In the genomic region with DNA sequence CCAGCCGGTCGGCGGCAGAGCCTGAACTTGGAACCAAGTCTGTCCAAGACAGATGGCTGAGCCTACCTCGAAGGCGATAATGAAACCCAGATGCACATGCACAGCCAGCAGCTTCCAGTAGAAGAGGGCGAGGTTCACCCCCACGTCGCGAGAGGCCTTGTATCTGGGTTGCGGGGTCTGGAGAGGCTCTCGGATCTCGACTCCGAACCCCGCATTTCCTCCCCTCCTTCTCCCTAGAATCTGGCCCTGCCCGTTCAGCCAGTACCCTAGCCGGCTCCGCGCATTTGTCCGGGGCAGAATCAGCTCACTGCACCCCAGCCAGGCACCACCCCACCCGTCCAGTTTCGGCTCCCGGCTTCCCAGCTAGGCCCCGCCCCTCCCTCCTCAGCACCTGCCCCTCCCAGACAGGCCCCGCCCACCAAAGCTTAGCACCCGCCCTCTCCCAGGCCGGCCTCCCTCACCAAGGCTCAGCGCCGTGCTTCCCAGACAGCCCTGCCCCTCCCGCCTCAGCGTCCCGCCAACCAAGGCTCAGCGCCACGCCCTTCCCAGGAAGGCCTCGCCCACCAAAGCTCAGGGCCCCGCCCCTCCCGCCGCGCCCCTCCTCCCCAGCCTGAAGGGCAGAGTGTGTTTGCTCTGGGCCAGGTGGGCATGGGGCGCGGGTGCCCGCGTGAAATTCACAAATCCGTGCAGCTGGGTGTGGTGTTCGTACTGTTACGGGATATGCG, we compare ENCODE assay signal across 8 cellular contexts. TPM values are rescaled to one million over a fixed set of nuclear protein-coding genes. Genes with fewer than 3 reads are reported as not detected.
DNase-seq lines count a peak whose midpoint lies in the region; ATAC-seq lines count a peak whose summit lies in the region.

No MANE protein-coding gene starts in this region.

- ATAC-seq in GM18868 (IDR thresholded peaks at IDR 0.05; ENCODE audit: unreplicated experiment) (peak; percentile 89), HG03108 (IDR thresholded peaks at IDR 0.05; ENCODE audit: unreplicated experiment) (peak; percentile 88)

- no peaks in the 10 kb centered on the region for H3K79me2 ChIP-seq in ACC112 (ENCODE audit: control insufficient read depth, insufficient read depth, low read length, unreplicated experiment)

- DNase-seq in NCI-H226 (peak; percentile 93), cerebellum (ENCODE audit: low spot score) (peak; percentile 99), kidney glomerular epithelial cell (lab: John Stamatoyannopoulos, UW) (peak; percentile 86)
- peak; percentile 91 for DNase-seq in activated CD4-positive, alpha-beta T cell treated with anti-CD3 and anti-CD28 coated beads for 1 hour
- DNase-seq in stimulated activated CD4-positive, alpha-beta T cell treated with anti-CD3 and anti-CD28 coated beads, Interleukin-15, amount 100 ng/mL, for 1 hour (ENCODE audit: low read depth in 1 of 2, low spot score in 1 of 2) = peak; percentile 85 to 87

- 0 out of 2 replicates have a peak overlapping the region, but pooled peaks have one; percentile 1 for H3K27ac ChIP-seq in ACC112 (ENCODE audit: low read depth, low read length)

- H2AFZ ChIP-seq in ACC112 (ENCODE audit: low read length, unreplicated experiment) = peak overlapping the region; percentile 87

- H3K4me3 ChIP-seq in ACC112 (ENCODE audit: low read depth, low read length) = peak overlapping the region; percentile 85

- H3K4me1 ChIP-seq in ACC112 (ENCODE audit: control insufficient read depth, insufficient read depth, low read length, unreplicated experiment) = no peaks in the 10 kb centered on the region

- H3K27me3 ChIP-seq in ACC112 (ENCODE audit: insufficient read depth, low read length) = no peaks in the 10 kb centered on the region

- no peaks in the 10 kb centered on the region for H3K36me3 ChIP-seq in ACC112 (ENCODE audit: insufficient read depth, low read length)

RNA-seq across cellular contexts. Expression of a gene that starts 4.8 kb away (rescaled TPM):
- total RNA-seq in cerebellum = 0.64 TPM

RNA-seq across cellular contexts. Expression of a gene that starts 19.8 kb away (rescaled TPM):
- 10.1 TPM for total RNA-seq in cerebellum

Comparison
In these comparisons a context has a peak if more than half of its experiments do, and no peak if none do; other contexts are left out.
1. Peak in every context shown above with its lines: DNase-seq, ATAC-seq, H3K4me3 ChIP-seq and H3K27ac ChIP-seq.